Comparison of ENCODE assay signal across 25 cellular contexts in the genomic region with DNA sequence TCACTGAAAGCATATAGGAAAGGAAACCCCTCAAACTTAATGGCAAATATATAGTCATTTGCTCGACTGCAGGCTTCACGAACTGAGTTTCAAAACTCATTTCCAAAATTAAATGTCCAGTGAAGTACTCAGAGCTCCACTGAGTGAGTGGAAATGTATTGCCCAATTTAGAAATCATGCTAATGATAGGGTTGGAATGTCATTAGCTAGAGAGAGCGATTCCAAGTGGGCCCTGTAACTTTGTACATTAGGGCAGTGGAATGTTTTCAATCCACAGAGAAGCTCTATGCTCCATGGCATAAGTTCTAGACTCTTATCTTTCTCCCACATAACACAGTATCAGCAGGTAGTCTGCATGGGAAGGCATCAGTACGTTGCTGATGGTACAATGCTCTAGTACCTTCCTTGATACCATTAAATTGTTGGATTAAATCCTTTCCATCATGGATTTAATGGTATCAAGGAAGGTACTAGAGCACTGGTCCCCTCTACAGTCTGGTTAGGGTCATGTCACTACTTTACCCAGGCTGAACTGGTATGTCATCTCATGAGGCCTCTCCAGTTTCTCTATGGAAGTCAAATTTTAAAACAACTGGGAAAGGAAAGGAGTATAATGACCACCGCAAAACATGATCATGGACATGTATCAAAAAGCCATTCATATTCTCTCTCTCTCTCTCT.
"Had no signal": no experiment of that assay in that cellular context is flagged by ENCODE, and none has a peak within 500 bp of the region (broad histone marks: within the 10 kb centered on the region; RNA-seq: fewer than 3 reads in every experiment).

No MANE protein-coding gene starts in this region.

- H2AFZ ChIP-seq: parathyroid adenoma had no signal

- H3K79me2 ChIP-seq: parathyroid adenoma had no signal

- H3K27me3 Mint-ChIP-seq: dendritic cell treated with granulocyte-macrophage colony-stimulating factor and Interleukin-4, amounts not matched to agents 40 ng/mL and 50 ng/mL, for 4 days; natural killer cell treated with Interleukin-12 subunit alpha and Interleukin-12 subunit beta and Interleukin-15 and Interleukin-18, amount 100 ng/mL, for 72 hours; type B pancreatic cell had no signal

- H3K36me3 ChIP-seq: prostate gland, thoracic aorta, uterus had no signal

- FAIRE-seq: colon, endothelial cell of umbilical vein had no signal

- H3K27ac ChIP-seq: foreskin keratinocyte, left lung, parathyroid adenoma, prostate gland, skin epidermis, stomach, thoracic aorta, uterus had no signal

- H3K9ac ChIP-seq: parathyroid adenoma had no signal

- H3K4me1 ChIP-seq: foreskin keratinocyte, left lung, parathyroid adenoma, prostate gland, stomach, uterus had no signal

- H3K4me3 ChIP-seq: left lung, lung, prostate gland, skin epidermis, stomach, thoracic aorta, uterus had no signal

- ATAC-seq: effector memory CD8-positive, alpha-beta T cell; foreskin keratinocyte; left lung; natural killer cell treated with Interleukin-12 subunit alpha and Interleukin-12 subunit beta and Interleukin-15 and Interleukin-18, amount 100 ng/mL, for 72 hours; sciatic nerve had no signal

- H3K9me3 ChIP-seq: left lung, prostate gland, thoracic aorta, uterus had no signal

- DNase-seq: cerebellar nuclear complex; effector memory CD8-positive, alpha-beta T cell; erythroblast; foreskin keratinocyte; head of caudate nucleus; islet precursor cell; left lung; mesenchymal stem cell; midbrain; stimulated activated CD4-positive, alpha-beta T cell treated with anti-CD3 and anti-CD28 coated beads, Interleukin-2, amount 100 ng/mL, for 24 hours; stimulated activated naive CD4-positive, alpha-beta T cell; stomach; substantia nigra; uterus had no signal

- H3K27me3 ChIP-seq: foreskin keratinocyte, left lung, stomach, uterus had no signal

- H3K27ac Mint-ChIP-seq: dendritic cell treated with granulocyte-macrophage colony-stimulating factor and Interleukin-4, amounts not matched to agents 40 ng/mL and 50 ng/mL, for 4 days; effector memory CD8-positive, alpha-beta T cell; natural killer cell treated with Interleukin-12 subunit alpha and Interleukin-12 subunit beta and Interleukin-15 and Interleukin-18, amount 100 ng/mL, for 72 hours; type B pancreatic cell had no signal

- H3K36me3 Mint-ChIP-seq: type B pancreatic cell had no signal

- H3K4me3 Mint-ChIP-seq: dendritic cell treated with granulocyte-macrophage colony-stimulating factor and Interleukin-4, amounts not matched to agents 40 ng/mL and 50 ng/mL, for 4 days; effector memory CD8-positive, alpha-beta T cell; natural killer cell treated with Interleukin-12 subunit alpha and Interleukin-12 subunit beta and Interleukin-15 and Interleukin-18, amount 100 ng/mL, for 72 hours; type B pancreatic cell had no signal
